ENCODE assay signal across 27 cellular contexts in the genomic region with DNA sequence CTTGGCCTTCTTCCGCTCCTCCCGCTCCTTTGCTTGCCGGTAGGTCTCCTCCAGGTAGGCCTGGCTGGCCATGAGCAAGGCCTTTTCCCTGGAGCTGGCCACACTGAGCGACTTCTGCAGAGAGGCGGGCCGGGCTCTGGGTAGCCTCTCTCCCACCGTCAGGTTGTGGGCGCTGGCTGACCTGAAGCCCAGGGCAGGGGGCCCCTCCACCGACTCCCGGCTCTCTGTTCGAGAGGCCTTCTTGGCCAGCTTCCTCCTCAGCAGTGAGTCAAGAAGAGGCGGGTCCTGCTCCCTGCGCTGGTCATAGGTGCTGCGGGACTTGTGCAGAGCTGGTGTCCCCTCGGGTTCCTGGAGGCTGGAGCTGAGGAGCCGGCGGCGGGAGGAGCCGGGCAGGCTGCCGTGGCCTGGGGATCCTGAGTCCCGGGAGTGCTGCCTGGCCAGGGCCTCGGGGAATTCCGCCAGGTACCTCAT. TPM values are rescaled to one million over a fixed set of nuclear protein-coding genes. Genes with fewer than 3 reads are reported as not detected.
"Had no signal": no experiment of that assay in that cellular context is flagged by ENCODE, and none has a peak within 500 bp of the region (broad histone marks: within the 10 kb centered on the region; RNA-seq: fewer than 3 reads in every experiment).

No MANE protein-coding gene starts in this region.

- DNase-seq: activated B cell treated with CpG ODN at 0.5 μM for 24 hours; activated CD4-positive, alpha-beta T cell treated with anti-CD3 and anti-CD28 coated beads, Interleukin-2, amount 50 U/mL, for 4 hours; activated gamma-delta T cell; activated naive CD4-positive, alpha-beta T cell treated with anti-CD3 and anti-CD28 coated beads, Interleukin-2, amount 10 ng/mL, durations not matched to agents 7 days and 5 days; activated naive CD8-positive, alpha-beta T cell treated with anti-CD3 and anti-CD28 coated beads, Interleukin-2, amount 10 ng/mL, durations not matched to agents 7 days and 5 days; activated T-cell treated with anti-CD3 and anti-CD28 coated beads for 4 hours; effector memory CD8-positive, alpha-beta T cell; foreskin fibroblast; hypothalamus; left ventricle myocardium inferior; mammary epithelial cell; ovary; retina; sigmoid colon; small intestine; stimulated activated CD4-positive, alpha-beta T cell treated with anti-CD3 and anti-CD28 coated beads, Interleukin-2, amount 100 ng/mL, for 24 hours; stimulated activated naive B cell treated with anti-CD40 and anti-IgM and Interleukin-4, amounts not matched to agents 10 μg/mL and 1 μg/mL and 100 μg/mL, for 72 hours; T-cell; tibial artery had no signal

- FAIRE-seq: endothelial cell of umbilical vein, small intestine, urothelium cell line had no signal

- H3K4me3 ChIP-seq: ascending aorta, coronary artery, dorsolateral prefrontal cortex, left ventricle myocardium inferior, ovary, prostate gland, sigmoid colon, suprapubic skin, tibial artery had no signal

- H3K4me1 ChIP-seq: ascending aorta, prostate gland, sigmoid colon, tibial artery had no signal

- H3K9me3 ChIP-seq: ascending aorta, left ventricle myocardium inferior, neutrophil, ovary, prostate gland, sigmoid colon, suprapubic skin, tibial artery had no signal

- H3K27ac ChIP-seq: ascending aorta, coronary artery, dorsolateral prefrontal cortex, left ventricle myocardium inferior, neutrophil, ovary, prostate gland, sigmoid colon, suprapubic skin, tibial artery had no signal

- H3K36me3 ChIP-seq: ascending aorta, left ventricle myocardium inferior, neutrophil, ovary, prostate gland, sigmoid colon, suprapubic skin, tibial artery had no signal

- H3K27me3 ChIP-seq: ascending aorta, dorsolateral prefrontal cortex, neutrophil, ovary had no signal

- ATAC-seq: effector memory CD8-positive, alpha-beta T cell; stimulated activated naive B cell treated with anti-CD40 and anti-IgM and Interleukin-4, amounts not matched to agents 10 μg/mL and 1 μg/mL and 100 μg/mL, for 72 hours; T-cell had no signal

RNA-seq across cellular contexts. Expression of a gene that starts 12.8 kb away (rescaled TPM):
- total RNA-seq: ascending aorta, endothelial cell of umbilical vein, mammary epithelial cell had no signal
- polyA plus RNA-seq: endothelial cell of umbilical vein had no signal
